Comparison of ENCODE assay signal across 10 cellular contexts in genomic region chr1:153462741-153463140, GRCh38. TPM values are rescaled to one million over a fixed set of nuclear protein-coding genes. Genes with fewer than 3 reads are reported as not detected.
"Had no signal": no experiment of that assay in that cellular context is flagged by ENCODE, and none has a peak within 500 bp of the region (broad histone marks: within the 10 kb centered on the region; RNA-seq: fewer than 3 reads in every experiment).

No MANE protein-coding gene starts in this region.

RNA-seq across cellular contexts. Expression of gene S100A7, which starts 2.3 kb away (rescaled TPM):
- total RNA-seq: HepG2, HT1080, IMR-90, M059J, OCI-LY7, PC-9, Peyer's patch, Right ventricle myocardium inferior, RPMI7951, SJCRH30 had no signal
- polyA plus RNA-seq: HepG2, IMR-90 had no signal

RNA-seq across cellular contexts. Expression of gene S100A7A, which starts 46.4 kb away (rescaled TPM):
- total RNA-seq: HepG2, HT1080, IMR-90, M059J, OCI-LY7, PC-9, Peyer's patch, Right ventricle myocardium inferior, RPMI7951, SJCRH30 had no signal
- polyA plus RNA-seq: HepG2, IMR-90 had no signal
